In the genomic region with DNA sequence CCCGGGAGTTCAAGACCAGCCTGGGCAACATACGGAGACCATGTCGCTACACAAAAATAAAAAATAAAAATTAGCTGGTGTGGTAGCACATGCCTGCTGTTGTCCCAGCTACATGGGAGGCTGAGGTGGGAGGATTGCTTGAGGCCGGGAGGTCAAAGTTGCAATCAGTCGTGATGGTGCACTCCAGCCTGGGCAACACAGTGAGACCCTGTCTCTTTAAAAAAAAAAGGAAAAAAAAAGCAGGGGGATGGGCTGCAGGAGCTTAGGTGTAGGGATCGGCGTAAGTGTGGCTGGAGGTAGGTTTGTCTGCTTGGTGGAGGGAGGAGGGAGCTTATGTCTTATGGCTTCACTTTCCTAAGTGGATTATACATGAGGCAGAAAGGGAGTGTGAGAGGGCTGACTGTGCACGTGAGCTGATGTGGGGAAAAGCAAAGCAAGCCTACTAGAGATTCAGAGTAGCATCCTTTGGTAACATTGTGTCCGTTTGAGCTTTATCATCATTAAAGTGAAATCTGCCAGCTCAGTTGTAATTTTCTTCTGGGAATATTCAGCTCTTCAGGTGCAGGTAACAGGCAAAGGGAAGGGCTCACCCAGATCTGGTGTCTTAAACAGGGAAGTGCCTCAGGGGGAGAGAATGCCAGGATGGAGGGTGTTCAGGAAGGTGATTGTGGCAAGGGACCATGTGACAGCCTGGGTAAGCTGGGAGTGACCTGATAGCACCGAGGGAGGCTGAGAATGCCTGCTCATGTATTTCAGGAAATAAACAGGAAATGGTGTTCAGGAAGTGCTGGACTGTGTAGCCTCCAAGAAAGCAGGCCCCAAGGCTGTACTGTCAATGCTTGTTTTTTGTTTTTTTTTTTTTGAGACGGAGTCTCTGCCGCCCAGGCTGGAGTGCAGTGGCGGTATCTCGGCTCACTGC, we compare ENCODE assay signal across 8 cellular contexts. TPM values are rescaled to one million over a fixed set of nuclear protein-coding genes. Genes with fewer than 3 reads are reported as not detected.
A peak's percentile ranks its signal among the peaks of the same experiment; 100 is the strongest.
DNase-seq lines count a peak whose midpoint lies in the region; ATAC-seq, FAIRE-seq and TF ChIP-seq lines count a peak whose summit lies in the region.

No MANE protein-coding gene starts in this region.

- POLR2A ChIA-PET in A549 (lab: Yijun Ruan, JAX), result no interaction called here
- POLR2A ChIA-PET in activated naive CD8-positive, alpha-beta T cell treated with anti-CD3 and anti-CD28 coated beads, Interleukin-2, amount 10 ng/mL, durations not matched to agents 7 days and 5 days (lab: Charles Lee), result interaction anchor here (1.0 to 1.7 kb wide), 2 partner anchors 17 to 18 kb away, joined by 4 to 14 read pairs; partner anchors contain the start of gene SETX

- DNase-seq in A549 (ENCODE audit: low read depth in 1 of 2, low spot score in 1 of 2) (peak in 1 of 2 experiments; percentile 29), left colon (peak; percentile 34 to 60), NCI-H2107 (lab: John Stamatoyannopoulos, UW) (no peak), GM19240 (ENCODE audit: insufficient read length, low spot score) (no peak), ecto neural progenitor cell (ENCODE audit: low spot score) (no peak)
- DNase-seq in activated naive CD8-positive, alpha-beta T cell treated with anti-CD3 and anti-CD28 coated beads, Interleukin-2, amount 10 ng/mL, durations not matched to agents 7 days and 5 days, result no peak

- H3K4me2 ChIP-seq in A549, result no peak overlapping the region

- peak overlapping the region; percentile 16 to 96 (median 57) for H3K4me3 Mint-ChIP-seq in IgD-negative memory B cell
- H3K4me3 Mint-ChIP-seq in activated naive CD8-positive, alpha-beta T cell treated with anti-CD3 and anti-CD28 coated beads, Interleukin-2, amount 10 ng/mL, durations not matched to agents 7 days and 5 days, result peak overlapping the region; percentile 67

- FAIRE-seq in A549 (lab: Jason Lieb, UNC), result no peak

- no peaks in the 10 kb centered on the region for H3K9me3 Mint-ChIP-seq in IgD-negative memory B cell
- H3K9me3 Mint-ChIP-seq in activated naive CD8-positive, alpha-beta T cell treated with anti-CD3 and anti-CD28 coated beads, Interleukin-2, amount 10 ng/mL, durations not matched to agents 7 days and 5 days, result no peaks in the 10 kb centered on the region

- no peak for TF ChIP-seq EP300 in A549 (IDR thresholded peaks at IDR 0.05)

- no peak overlapping the region for H3K4me3 ChIP-seq in A549
- H3K4me3 ChIP-seq in thymus (ENCODE audit: low read length), result no peak overlapping the region

- TF ChIP-seq CTCF in A549 (IDR thresholded peaks at IDR 0.05), result no peak

- no peak for TF ChIP-seq RAD21 in A549 (conservative IDR thresholded peaks at IDR 0.05 in 1 of 2, IDR thresholded peaks at IDR 0.05 in 1 of 2)

- intact Hi-C loops in left colon (cut with DNase I, micrococcal nuclease), result no loop called here

- H3K27ac Mint-ChIP-seq in IgD-negative memory B cell, result peak overlapping the region; percentile 53 to 98 (median 72)
- peak overlapping the region; percentile 88 for H3K27ac Mint-ChIP-seq in activated naive CD8-positive, alpha-beta T cell treated with anti-CD3 and anti-CD28 coated beads, Interleukin-2, amount 10 ng/mL, durations not matched to agents 7 days and 5 days

- 78% methylated on average over 14 of the region's 14 CpGs for WGBS in A549 (ENCODE audit: missing lambda C conversion rate)
- WGBS in thymus, result 63% methylated on average over 14 of the region's 14 CpGs

- peaks cover 28% of the 10 kb centered on the region for H3K36me3 ChIP-seq in thymus (ENCODE audit: control insufficient read depth, insufficient read depth)

- no peaks in the 10 kb centered on the region for H3K27me3 Mint-ChIP-seq in IgD-negative memory B cell
- no peaks in the 10 kb centered on the region for H3K27me3 Mint-ChIP-seq in activated naive CD8-positive, alpha-beta T cell treated with anti-CD3 and anti-CD28 coated beads, Interleukin-2, amount 10 ng/mL, durations not matched to agents 7 days and 5 days

- peaks cover 9% of the 10 kb centered on the region for H3K36me3 Mint-ChIP-seq in IgD-negative memory B cell
- H3K36me3 Mint-ChIP-seq in activated naive CD8-positive, alpha-beta T cell treated with anti-CD3 and anti-CD28 coated beads, Interleukin-2, amount 10 ng/mL, durations not matched to agents 7 days and 5 days, result peaks cover 20% of the 10 kb centered on the region

- H3K9me3 ChIP-seq in A549 (no peaks in the 10 kb centered on the region), thymus (ENCODE audit: control insufficient read depth) (no peaks in the 10 kb centered on the region)

- H3K27ac ChIP-seq in A549 (no peak overlapping the region), thymus (ENCODE audit: low read depth) (peak overlapping the region; percentile 31)

- H3K4me1 Mint-ChIP-seq in IgD-negative memory B cell, result peaks cover 26 to 41% (median 30%) of the 10 kb centered on the region in 3 donors
- H3K4me1 Mint-ChIP-seq in activated naive CD8-positive, alpha-beta T cell treated with anti-CD3 and anti-CD28 coated beads, Interleukin-2, amount 10 ng/mL, durations not matched to agents 7 days and 5 days, result peaks cover 19% of the 10 kb centered on the region

- no peaks in the 10 kb centered on the region for H3K27me3 ChIP-seq in thymus (ENCODE audit: control insufficient read depth, insufficient read depth)

- CTCF ChIA-PET in A549 (lab: Yijun Ruan, JAX), result interaction anchor here (0.5 to 1.5 kb wide), 5 partner anchors 22 to 957 kb away, joined by 3 to 4 read pairs (median 3); no protein-coding TSS in a partner anchor

- no peaks in the 10 kb centered on the region for H3K4me1 ChIP-seq in A549
- no peaks in the 10 kb centered on the region for H3K4me1 ChIP-seq in thymus (ENCODE audit: control insufficient read depth, insufficient read depth, low read length)

- TF ChIP-seq POLR2A in A549 (IDR thresholded peaks at IDR 0.05; ENCODE audit: low read length), result no peak

- ATAC-seq in A549, result peak; percentile 62 to 64; a peak in 4 of 6 replicates
- peak; percentile 66 for ATAC-seq in activated naive CD8-positive, alpha-beta T cell treated with anti-CD3 and anti-CD28 coated beads, Interleukin-2, amount 10 ng/mL, durations not matched to agents 7 days and 5 days (ENCODE audit: low read depth)
- peak; percentile 84 for ATAC-seq in left colon

TF ChIP-seq in A549, 52 proteins besides CTCF, POLR2A, EP300 and RAD21 (continues in another document):
- TF ChIP-seq RCOR1 (IDR thresholded peaks at IDR 0.05; ENCODE audit: low read depth, low read length), result no peak
- TF ChIP-seq, protein P1, sequence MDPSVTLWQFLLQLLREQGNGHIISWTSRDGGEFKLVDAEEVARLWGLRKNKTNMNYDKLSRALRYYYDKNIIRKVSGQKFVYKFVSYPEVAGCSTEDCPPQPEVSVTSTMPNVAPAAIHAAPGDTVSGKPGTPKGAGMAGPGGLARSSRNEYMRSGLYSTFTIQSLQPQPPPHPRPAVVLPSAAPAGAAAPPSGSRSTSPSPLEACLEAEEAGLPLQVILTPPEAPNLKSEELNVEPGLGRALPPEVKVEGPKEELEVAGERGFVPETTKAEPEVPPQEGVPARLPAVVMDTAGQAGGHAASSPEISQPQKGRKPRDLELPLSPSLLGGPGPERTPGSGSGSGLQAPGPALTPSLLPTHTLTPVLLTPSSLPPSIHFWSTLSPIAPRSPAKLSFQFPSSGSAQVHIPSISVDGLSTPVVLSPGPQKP (IDR thresholded peaks at IDR 0.05; ENCODE audit: low read depth, low read length), result no peak
- no peak for TF ChIP-seq JUNB (IDR thresholded peaks at IDR 0.05)
- TF ChIP-seq HOXA7 (CRISPR knock-in tag; IDR thresholded peaks at IDR 0.05), result no peak
- no peak for TF ChIP-seq CEBPB (IDR thresholded peaks at IDR 0.05)
- no peak for TF ChIP-seq EHF (CRISPR knock-in tag; IDR thresholded peaks at IDR 0.05)

RNA-seq across cellular contexts. Expression of gene SETX, which starts 17.6 kb away (rescaled TPM):
- 29.8 and 34.3 TPM in 2 replicates for polyA plus RNA-seq in A549 (2011; rRNA removed)
- polyA plus RNA-seq in A549 (2012; cell fraction: cytosol; rRNA removed), result 7.5 and 8.0 TPM in 2 replicates
- 11.1 and 17.1 TPM in 2 replicates for polyA plus RNA-seq in A549 (2012; cell fraction: nucleus; rRNA removed)
- 14.7 to 17.0 TPM (median 15.6 TPM) in 3 replicates for polyA plus RNA-seq in A549 (2017; fragmentation: RNase III; extraction: RNeasy Plus Mini Kit Qiagen cat#74134 plus additional on column Dnase treatment)
- polyA minus RNA-seq in A549 (2011; rRNA and poly(A)+ RNA removed), result 51.7 and 54.5 TPM in 2 replicates
- polyA plus RNA-seq in IgD-negative memory B cell, result 39.3 TPM
- total RNA-seq in activated naive CD8-positive, alpha-beta T cell treated with anti-CD3 and anti-CD28 coated beads, Interleukin-2, amount 10 ng/mL, durations not matched to agents 7 days and 5 days, result 10 to 100 TPM; 64.0 to 69.4 TPM
- 10 to 100 TPM; 38.7 to 39.4 TPM for total RNA-seq in left colon
- polyA plus RNA-seq in thymus, result 43.1 TPM

RNA-seq across cellular contexts. Expression of gene TTF1, which starts 34.2 kb away (rescaled TPM):
- polyA plus RNA-seq in A549 (2011; rRNA removed) (12.8 and 16.0 TPM in 2 replicates), A549 (2017; fragmentation: RNase III; extraction: RNeasy Plus Mini Kit Qiagen cat#74134 plus additional on column Dnase treatment) (11.4 to 14.0 TPM (median 12.3 TPM) in 3 replicates), IgD-negative memory B cell (8.6 TPM), thymus (29.9 TPM)
- polyA plus RNA-seq in A549 (2012; cell fraction: cytosol; rRNA removed), result 8.8 and 9.8 TPM in 2 replicates
- polyA plus RNA-seq in A549 (2012; cell fraction: nucleus; rRNA removed), result 2.9 and 8.8 TPM in 2 replicates
- 2.0 and 2.9 TPM in 2 replicates for polyA minus RNA-seq in A549 (2011; rRNA and poly(A)+ RNA removed)
- 10 to 100 TPM; 31.3 to 32.5 TPM for total RNA-seq in activated naive CD8-positive, alpha-beta T cell treated with anti-CD3 and anti-CD28 coated beads, Interleukin-2, amount 10 ng/mL, durations not matched to agents 7 days and 5 days
- total RNA-seq in left colon, result 1 to 10 TPM; 8.2 to 9.0 TPM

RNA-seq across cellular contexts. Expression of gene CFAP77, which starts 37.6 kb away (rescaled TPM):
- polyA plus RNA-seq in A549 (2011; rRNA removed) (0.05 TPM in 1 of 2 replicates, not detected in the other), A549 (2017; fragmentation: RNase III; extraction: RNeasy Plus Mini Kit Qiagen cat#74134 plus additional on column Dnase treatment) (not detected in 3 replicates), IgD-negative memory B cell (not detected), thymus (0.11 TPM)
- polyA plus RNA-seq in A549 (2012; cell fraction: cytosol; rRNA removed), result 0.04 TPM in 1 of 2 replicates, not detected in the other
- not detected in 2 replicates for polyA plus RNA-seq in A549 (2012; cell fraction: nucleus; rRNA removed)
- polyA minus RNA-seq in A549 (2011; rRNA and poly(A)+ RNA removed), result not detected in 2 replicates
- not detected for total RNA-seq in activated naive CD8-positive, alpha-beta T cell treated with anti-CD3 and anti-CD28 coated beads, Interleukin-2, amount 10 ng/mL, durations not matched to agents 7 days and 5 days
- total RNA-seq in left colon, result not detected

Comparison
In these comparisons a context has a peak if more than half of its experiments do, and no peak if none do; other contexts are left out.
1. DNase-seq: peak in left colon (2 of 2); none in activated naive CD8-positive, alpha-beta T cell treated with anti-CD3 and anti-CD28 coated beads, Interleukin-2, amount 10 ng/mL, durations not matched to agents 7 days and 5 days (single experiment), NCI-H2107 (single experiment), GM19240 (single experiment) and ecto neural progenitor cell (single experiment).
2. Peak in every context shown above with its lines, with median percentiles within 50 percentile points of each other: ATAC-seq.